In genomic region chr10:12191715-12192114, GRCh38 we compare ENCODE assay signal across 16 cellular contexts. TPM values are rescaled to one million over a fixed set of nuclear protein-coding genes. Genes with fewer than 3 reads are reported as not detected.
DNase-seq lines count a peak whose midpoint lies in the region; FAIRE-seq and TF ChIP-seq lines count a peak whose summit lies in the region.
"Had no signal": no experiment of that assay in that cellular context is flagged by ENCODE, and none has a peak within 500 bp of the region (broad histone marks: within the 10 kb centered on the region; RNA-seq: fewer than 3 reads in every experiment).

No MANE protein-coding gene starts in this region.

- H3K4me3 ChIP-seq in ACC112 (ENCODE audit: low read depth, low read length) (no peak overlapping the region), colonic mucosa (no peak overlapping the region)
- H3K4me3 ChIP-seq: adrenal gland, GM23338 had no signal

- H3K4me1 Mint-ChIP-seq in activated T-helper 1 cell treated with anti-CD3 and anti-CD28 coated beads, Interleukin-12 subunit alpha, Interleukin-12 subunit beta, Interleukin-2, Interleukin-4 antibody, amounts not matched to agents 30 ng/mL and 10 ng/mL and 1 ng/mL, durations not matched to agents 14 hours and 24 hours and 36 hours (ENCODE audit: low read depth): peaks cover 55% of the 10 kb centered on the region

- H3K4me1 ChIP-seq in ACC112 (ENCODE audit: control insufficient read depth, insufficient read depth, low read length, unreplicated experiment) (peaks cover 27% of the 10 kb centered on the region), colonic mucosa (peaks cover 5% of the 10 kb centered on the region)

- no peak overlapping the region for H3K4me3 Mint-ChIP-seq in activated T-helper 1 cell treated with anti-CD3 and anti-CD28 coated beads, Interleukin-12 subunit alpha, Interleukin-12 subunit beta, Interleukin-2, Interleukin-4 antibody, amounts not matched to agents 30 ng/mL and 10 ng/mL and 1 ng/mL, durations not matched to agents 14 hours and 24 hours and 36 hours
- H3K4me3 Mint-ChIP-seq: GM23338; stimulated activated naive CD8-positive, alpha-beta T cell treated with anti-CD3 and anti-CD28 coated beads, Interleukin-15, amount 100 ng/mL, for 72 hours had no signal

- no peaks in the 10 kb centered on the region for H3K27me3 Mint-ChIP-seq in activated T-helper 1 cell treated with anti-CD3 and anti-CD28 coated beads, Interleukin-12 subunit alpha, Interleukin-12 subunit beta, Interleukin-2, Interleukin-4 antibody, amounts not matched to agents 30 ng/mL and 10 ng/mL and 1 ng/mL, durations not matched to agents 14 hours and 24 hours and 36 hours (ENCODE audit: insufficient read depth)
- H3K27me3 Mint-ChIP-seq: CD4-positive, CD25-positive, alpha-beta regulatory T cell; stimulated activated naive CD8-positive, alpha-beta T cell treated with anti-CD3 and anti-CD28 coated beads, Interleukin-15, amount 100 ng/mL, for 72 hours had no signal

- no peaks in the 10 kb centered on the region for H3K9me3 ChIP-seq in colonic mucosa
- H3K9me3 ChIP-seq: adrenal gland had no signal

- TF ChIP-seq CTCF in colonic mucosa (IDR thresholded peaks at IDR 0.05): no peak

- H2AFZ ChIP-seq in ACC112 (ENCODE audit: low read length, unreplicated experiment): no peak overlapping the region
- H2AFZ ChIP-seq: GM23338 had no signal

- H3K27ac ChIP-seq in ACC112 (ENCODE audit: low read depth, low read length): peak overlapping the region; percentile 59
- H3K27ac ChIP-seq in colonic mucosa: no peak overlapping the region
- H3K27ac ChIP-seq: adrenal gland had no signal

- no peak overlapping the region for H3K9ac ChIP-seq in colonic mucosa (ENCODE audit: low read depth in 2 of 2, low read length in 2 of 2)

- no peak for FAIRE-seq in RCC 7860 (lab: Jason Lieb, UNC)

- H3K36me3 ChIP-seq in ACC112 (ENCODE audit: insufficient read depth, low read length) (peaks cover 3% of the 10 kb centered on the region; the same call in 1 of the 2 replicates), colonic mucosa (no peaks in the 10 kb centered on the region)
- H3K36me3 ChIP-seq: adrenal gland had no signal

- DNase-seq in DMS 273 (lab: John Stamatoyannopoulos, UW; ENCODE audit: unreplicated experiment): peak; percentile 54
- no peak for DNase-seq in activated T-helper 1 cell treated with anti-CD3 and anti-CD28 coated beads, Interleukin-12 subunit alpha, Interleukin-12 subunit beta, Interleukin-2, Interleukin-4 antibody, amounts not matched to agents 30 ng/mL and 10 ng/mL and 1 ng/mL, durations not matched to agents 14 hours and 24 hours and 36 hours (ENCODE audit: low spot score)
- DNase-seq in kidney glomerular epithelial cell (lab: John Stamatoyannopoulos, UW): peak; percentile 57
- DNase-seq in NCI-H2029 treated with DMSO at 0.1 percent for 48 hours (lab: John Stamatoyannopoulos, UW): no peak
- DNase-seq in RCC 7860 (ENCODE audit: low spot score): no peak
- DNase-seq in posterior vena cava (ENCODE audit: low spot score): no peak
- DNase-seq in colonic mucosa: no peak
- DNase-seq: adrenal gland; CD4-positive, CD25-positive, alpha-beta regulatory T cell; islet precursor cell; NCI-H2227 treated with DMSO at 0.1 percent for 48 hours; PC-3; stimulated activated naive CD8-positive, alpha-beta T cell treated with anti-CD3 and anti-CD28 coated beads, Interleukin-15, amount 100 ng/mL, for 72 hours; SW 1271 had no signal

- H3K27ac Mint-ChIP-seq in activated T-helper 1 cell treated with anti-CD3 and anti-CD28 coated beads, Interleukin-12 subunit alpha, Interleukin-12 subunit beta, Interleukin-2, Interleukin-4 antibody, amounts not matched to agents 30 ng/mL and 10 ng/mL and 1 ng/mL, durations not matched to agents 14 hours and 24 hours and 36 hours: peak overlapping the region; percentile 62
- H3K27ac Mint-ChIP-seq: GM23338; stimulated activated naive CD8-positive, alpha-beta T cell treated with anti-CD3 and anti-CD28 coated beads, Interleukin-15, amount 100 ng/mL, for 72 hours had no signal

- H3K79me2 ChIP-seq in ACC112 (ENCODE audit: control insufficient read depth, insufficient read depth, low read length, unreplicated experiment): peaks cover 86% of the 10 kb centered on the region

- no peaks in the 10 kb centered on the region for H3K9me3 Mint-ChIP-seq in activated T-helper 1 cell treated with anti-CD3 and anti-CD28 coated beads, Interleukin-12 subunit alpha, Interleukin-12 subunit beta, Interleukin-2, Interleukin-4 antibody, amounts not matched to agents 30 ng/mL and 10 ng/mL and 1 ng/mL, durations not matched to agents 14 hours and 24 hours and 36 hours
- H3K9me3 Mint-ChIP-seq: stimulated activated naive CD8-positive, alpha-beta T cell treated with anti-CD3 and anti-CD28 coated beads, Interleukin-15, amount 100 ng/mL, for 72 hours had no signal

- intact Hi-C loops in activated T-helper 1 cell treated with anti-CD3 and anti-CD28 coated beads, Interleukin-12 subunit alpha, Interleukin-12 subunit beta, Interleukin-2, Interleukin-4 antibody, amounts not matched to agents 30 ng/mL and 10 ng/mL and 1 ng/mL, durations not matched to agents 14 hours and 24 hours and 36 hours (cut with micrococcal nuclease): no loop called here
- intact Hi-C loops in posterior vena cava (cut with DNase I) (no loop called here), colonic mucosa (cut with DNase I) (loop anchor here (5.0 kb wide), 1 partner anchor 199 kb away; no protein-coding TSS in a partner anchor)

- H3K27me3 ChIP-seq in ACC112 (ENCODE audit: insufficient read depth, low read length): no peaks in the 10 kb centered on the region
- H3K27me3 ChIP-seq in colonic mucosa: no peaks in the 10 kb centered on the region
- H3K27me3 ChIP-seq: adrenal gland had no signal

- peaks cover 39% of the 10 kb centered on the region for H3K36me3 Mint-ChIP-seq in activated T-helper 1 cell treated with anti-CD3 and anti-CD28 coated beads, Interleukin-12 subunit alpha, Interleukin-12 subunit beta, Interleukin-2, Interleukin-4 antibody, amounts not matched to agents 30 ng/mL and 10 ng/mL and 1 ng/mL, durations not matched to agents 14 hours and 24 hours and 36 hours (ENCODE audit: low read depth)

RNA-seq across cellular contexts. Expression of gene NUDT5, which starts 4.0 kb away (rescaled TPM):
- total RNA-seq in activated T-helper 1 cell treated with anti-CD3 and anti-CD28 coated beads, Interleukin-12 subunit alpha, Interleukin-12 subunit beta, Interleukin-2, Interleukin-4 antibody, amounts not matched to agents 30 ng/mL and 10 ng/mL and 1 ng/mL, durations not matched to agents 14 hours and 24 hours and 36 hours: 121 and 131 TPM in 2 replicates
- total RNA-seq in posterior vena cava: 10 to 100 TPM; 22.4 to 25.2 TPM
- total RNA-seq in colonic mucosa: 10 to 100 TPM; 41.4 to 89.0 TPM

RNA-seq across cellular contexts. Expression of gene CDC123, which starts 4.3 kb away (rescaled TPM):
- 190 and 191 TPM in 2 replicates for total RNA-seq in activated T-helper 1 cell treated with anti-CD3 and anti-CD28 coated beads, Interleukin-12 subunit alpha, Interleukin-12 subunit beta, Interleukin-2, Interleukin-4 antibody, amounts not matched to agents 30 ng/mL and 10 ng/mL and 1 ng/mL, durations not matched to agents 14 hours and 24 hours and 36 hours
- total RNA-seq in posterior vena cava (10 to 100 TPM; 48.5 to 52.7 TPM), colonic mucosa (10 to 100 TPM; 47.9 to 84.5 TPM)

Comparison
In these comparisons a context has a peak if more than half of its experiments do, and no peak if none do; other contexts are left out.
1. DNase-seq: peak in DMS 273 (single experiment) and kidney glomerular epithelial cell (single experiment); none in activated T-helper 1 cell treated with anti-CD3 and anti-CD28 coated beads, Interleukin-12 subunit alpha, Interleukin-12 subunit beta, Interleukin-2, Interleukin-4 antibody, amounts not matched to agents 30 ng/mL and 10 ng/mL and 1 ng/mL, durations not matched to agents 14 hours and 24 hours and 36 hours (single experiment), NCI-H2029 treated with DMSO at 0.1 percent for 48 hours (single experiment), RCC 7860 (single experiment), posterior vena cava (single experiment) and colonic mucosa (single experiment).